8 cellular contexts compared by ENCODE assay signal in the genomic region with DNA sequence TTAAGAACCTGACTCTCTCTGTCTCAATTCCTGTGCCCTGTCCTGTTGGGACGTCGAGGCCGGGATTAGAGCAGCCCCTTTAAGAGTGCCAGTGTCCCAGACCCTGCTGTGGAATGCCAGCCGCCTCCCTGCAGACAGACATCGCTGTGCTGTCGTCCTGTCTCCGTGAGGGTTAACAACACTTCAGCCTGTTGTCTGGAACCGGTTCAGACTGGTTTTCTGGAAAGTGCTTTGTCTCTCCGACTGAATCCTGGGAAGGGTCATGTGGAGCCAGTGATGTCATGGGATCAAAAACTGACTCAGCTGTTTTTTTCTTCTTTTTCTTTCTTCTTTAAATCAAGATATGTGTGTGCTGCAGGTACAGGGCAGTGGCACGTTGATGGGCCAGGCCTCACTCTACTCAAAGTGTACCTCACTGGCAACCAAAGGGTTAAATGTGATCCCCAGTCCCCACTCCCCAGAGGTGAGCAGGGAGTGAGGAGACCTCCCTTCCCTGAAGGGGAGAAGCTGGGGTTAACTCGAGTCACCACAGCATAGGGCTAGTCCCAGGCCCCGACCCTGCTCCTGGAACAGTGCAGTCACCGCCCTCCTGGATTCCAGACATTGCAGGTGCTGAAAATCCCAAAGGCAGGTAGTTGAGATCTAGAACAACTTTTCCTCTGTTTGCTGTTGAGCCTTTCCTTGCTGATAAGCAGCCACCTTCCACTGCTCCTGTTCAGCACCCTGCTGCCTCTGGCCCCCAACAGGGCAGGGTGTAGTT. TPM values are rescaled to one million over a fixed set of nuclear protein-coding genes. Genes with fewer than 3 reads are reported as not detected.
DNase-seq lines count a peak whose midpoint lies in the region; ATAC-seq, FAIRE-seq and TF ChIP-seq lines count a peak whose summit lies in the region.

No MANE protein-coding gene starts in this region.

- H3K36me3 Mint-ChIP-seq in stimulated activated effector memory CD8-positive, alpha-beta T cell treated with anti-CD3 and anti-CD28 coated beads, Interleukin-12 subunit alpha, Interleukin-12 subunit beta, amount 100 ng/mL, for 72 hours, result peaks cover 64% of the 10 kb centered on the region

- H3K4me3 ChIP-seq in mammary epithelial cell (replicated peaks in 1 of 3; ENCODE audit: insufficient read depth in 1 of 3, low read depth in 2 of 3, low read length in 3 of 3), result no peak overlapping the region
- H3K4me3 ChIP-seq in keratinocyte (ENCODE audit: control insufficient read depth in 2 of 3, extremely low read depth in 1 of 3, insufficient read depth in 2 of 3, low read depth in 1 of 3, low read length in 3 of 3), result no peak overlapping the region
- no peak overlapping the region for H3K4me3 ChIP-seq in Peyer's patch

- H3K27ac ChIP-seq in mammary epithelial cell (ENCODE audit: insufficient read depth, low read depth, low read length), result no peak overlapping the region
- peak overlapping the region; percentile 63 for H3K27ac ChIP-seq in keratinocyte (ENCODE audit: control insufficient read depth, insufficient read depth, low read length)
- H3K27ac ChIP-seq in Peyer's patch, result peak overlapping the region in 1 of 4 donors; percentile 73

- H2AFZ ChIP-seq in mammary epithelial cell (ENCODE audit: low read depth, low read length) (no peak overlapping the region), keratinocyte (ENCODE audit: control insufficient read depth, low read length) (no peak overlapping the region)

- peaks cover 13% of the 10 kb centered on the region for H3K9me1 ChIP-seq in keratinocyte (ENCODE audit: control insufficient read depth, extremely low read depth, insufficient read depth, low read length)

- no peak for TF ChIP-seq CTCF in mammary epithelial cell (conservative IDR thresholded peaks at IDR 0.05 in 1 of 2, IDR thresholded peaks at IDR 0.05 in 1 of 2; ENCODE audit: extremely low read depth in 1 of 2, insufficient read depth in 1 of 2, low read depth in 1 of 2, low read length in 2 of 2)
- TF ChIP-seq CTCF in keratinocyte (optimal IDR thresholded peaks at IDR 0.05 in 1 of 3, IDR thresholded peaks at IDR 0.05 in 1 of 3, conservative IDR thresholded peaks at IDR 0.05 in 1 of 3; ENCODE audit: extremely low read depth in 1 of 3, insufficient read depth in 2 of 3, low read length in 3 of 3), result no peak
- TF ChIP-seq CTCF in Peyer's patch (IDR thresholded peaks at IDR 0.05), result no peak

- H3K27ac Mint-ChIP-seq in stimulated activated effector memory CD8-positive, alpha-beta T cell treated with anti-CD3 and anti-CD28 coated beads, Interleukin-12 subunit alpha, Interleukin-12 subunit beta, amount 100 ng/mL, for 72 hours, result peak overlapping the region; percentile 96

- CTCF ChIA-PET in mammary epithelial cell (lab: Charles Lee; ENCODE audit: low non-redundant PET), result no interaction called here

- H3K4me2 ChIP-seq in mammary epithelial cell (ENCODE audit: insufficient read depth, low read depth, low read length), result no peak overlapping the region
- peak overlapping the region; percentile 74 for H3K4me2 ChIP-seq in keratinocyte (ENCODE audit: control insufficient read depth, extremely low read depth, insufficient read depth, low read depth, low read length)

- ATAC-seq in stimulated activated effector memory CD8-positive, alpha-beta T cell treated with anti-CD3 and anti-CD28 coated beads, Interleukin-12 subunit alpha, Interleukin-12 subunit beta, amount 100 ng/mL, for 72 hours, result no peak
- no peak for ATAC-seq in HG02610 (IDR thresholded peaks at IDR 0.05; ENCODE audit: unreplicated experiment)

- FAIRE-seq in keratinocyte (lab: Jason Lieb, UNC), result peak; percentile 63

- H3K9me3 Mint-ChIP-seq in stimulated activated effector memory CD8-positive, alpha-beta T cell treated with anti-CD3 and anti-CD28 coated beads, Interleukin-12 subunit alpha, Interleukin-12 subunit beta, amount 100 ng/mL, for 72 hours, result peaks cover 7% of the 10 kb centered on the region

- in situ Hi-C loops in mammary epithelial cell (cut with MboI; ENCODE audit: low sequenced_read_pairs in 2 of 2), result no loop called here

- no peak overlapping the region for H3K4me3 Mint-ChIP-seq in stimulated activated effector memory CD8-positive, alpha-beta T cell treated with anti-CD3 and anti-CD28 coated beads, Interleukin-12 subunit alpha, Interleukin-12 subunit beta, amount 100 ng/mL, for 72 hours

- H4K20me1 ChIP-seq in mammary epithelial cell (ENCODE audit: insufficient read depth, low read length) (no peaks in the 10 kb centered on the region), keratinocyte (ENCODE audit: control insufficient read depth, extremely low read depth, insufficient read depth, low read length) (peaks cover 16% of the 10 kb centered on the region)

- H3K9ac ChIP-seq in mammary epithelial cell (ENCODE audit: insufficient read depth, low read length) (no peak overlapping the region), keratinocyte (ENCODE audit: control insufficient read depth, extremely low read depth, insufficient read depth, low read length) (peak overlapping the region; percentile 63)

- H3K4me1 Mint-ChIP-seq in stimulated activated effector memory CD8-positive, alpha-beta T cell treated with anti-CD3 and anti-CD28 coated beads, Interleukin-12 subunit alpha, Interleukin-12 subunit beta, amount 100 ng/mL, for 72 hours, result peaks cover 71% of the 10 kb centered on the region

- H3K36me3 ChIP-seq in mammary epithelial cell (ENCODE audit: insufficient read depth, low read length) (peaks cover 14% of the 10 kb centered on the region), keratinocyte (ENCODE audit: control insufficient read depth in 2 of 2, extremely low read depth in 1 of 2, insufficient read depth in 2 of 2, low read length in 2 of 2) (peaks cover 18 to 30% of the 10 kb centered on the region in 2 experiments), Peyer's patch (peaks cover 0 to 42% (median 0%) of the 10 kb centered on the region in 3 donors)

- intact Hi-C loops in mammary epithelial cell (cut with micrococcal nuclease), result loop anchor here (5.0 kb wide), 1 partner anchor 57 kb away; a partner anchor contains a TSS

- peaks cover 52% of the 10 kb centered on the region for H3K4me1 ChIP-seq in mammary epithelial cell (ENCODE audit: insufficient read depth, low read length)
- peaks cover 52% of the 10 kb centered on the region for H3K4me1 ChIP-seq in keratinocyte (ENCODE audit: control insufficient read depth, extremely low read depth, insufficient read depth, low read length)
- peaks cover 12 to 53% (median 35%) of the 10 kb centered on the region in 4 donors for H3K4me1 ChIP-seq in Peyer's patch

- dilution Hi-C loops in mammary epithelial cell (cut with HindIII; ENCODE audit: low sequenced_read_pairs) (no loop called here), keratinocyte (cut with MboI; ENCODE audit: extremely low pct_ligation_motif_present, low sequenced_read_pairs) (no loop called here)

- peak; percentile 39 for DNase-seq in NCI-H2227 (lab: John Stamatoyannopoulos, UW; ENCODE audit: unreplicated experiment)
- no peak for DNase-seq in NCI-H2227 treated with DMSO at 0.1 percent for 48 hours (lab: John Stamatoyannopoulos, UW)
- DNase-seq in mammary epithelial cell, result peak; percentile 37
- DNase-seq in keratinocyte (ENCODE audit: low read depth, low spot score), result no peak
- no peak for DNase-seq in stimulated activated effector memory CD8-positive, alpha-beta T cell treated with anti-CD3 and anti-CD28 coated beads, Interleukin-12 subunit alpha, Interleukin-12 subunit beta, amount 100 ng/mL, for 72 hours (ENCODE audit: low spot score in 2 of 2)
- DNase-seq in stimulated activated CD4-positive, alpha-beta T cell treated with anti-CD3 and anti-CD28 coated beads, Interleukin-4, amount 100 ng/mL, for 1 hour, result no peak
- DNase-seq in Peyer's patch, result no peak

- no TSS peak for BruUV-seq in mammary epithelial cell (replicated peaks; lab: Mats Ljungman, UMichigan)

- TF ChIP-seq POLR2A in Peyer's patch (IDR thresholded peaks at IDR 0.05), result no peak

- H3K27me3 ChIP-seq in mammary epithelial cell (ENCODE audit: insufficient read depth, low read length) (no peaks in the 10 kb centered on the region), keratinocyte (ENCODE audit: control insufficient read depth, extremely low read depth, insufficient read depth, low read length) (no peaks in the 10 kb centered on the region), Peyer's patch (no peaks in the 10 kb centered on the region)

- 40% methylated on average over 12 of the region's 13 CpGs for WGBS in mammary epithelial cell (ENCODE audit: low coverage, missing lambda C conversion rate)

- H3K79me2 ChIP-seq in mammary epithelial cell (ENCODE audit: insufficient read depth, low read length), result peaks cover 92% of the 10 kb centered on the region
- H3K79me2 ChIP-seq in keratinocyte (ENCODE audit: control insufficient read depth, insufficient read depth, low read length), result peaks cover 83% of the 10 kb centered on the region

- H3K9me3 ChIP-seq in mammary epithelial cell (replicated peaks; ENCODE audit: insufficient read depth, low read length) (peaks cover 21% of the 10 kb centered on the region), keratinocyte (ENCODE audit: control insufficient read depth, low read depth, low read length) (peaks cover 2% of the 10 kb centered on the region), Peyer's patch (peaks cover 0 to 5% (median 2%) of the 10 kb centered on the region in 4 donors)

RNA-seq across cellular contexts. Expression of a gene that starts 50.8 kb away (rescaled TPM):
- total RNA-seq in mammary epithelial cell (1 to 10 TPM; 2.7 to 2.8 TPM), Peyer's patch (10 to 100 TPM in 2 of 4 donors, 1 to 10 TPM in 2; 3.0 to 14.0 (median 10.0) TPM)
- polyA plus RNA-seq in mammary epithelial cell (0.88 TPM), keratinocyte (0.47 to 1.0 TPM (median 0.77 TPM) in 3 replicates)
- polyA minus RNA-seq in mammary epithelial cell (not detected), keratinocyte (not detected in 3 replicates)
- not detected for polyA plus RNA-seq in keratinocyte (2011; ENCODE audit: low read depth)
- polyA plus RNA-seq in keratinocyte (2011; cell fraction: cytosol; rRNA removed), result 0.45 and 1.0 TPM in 2 replicates
- 0.70 and 2.1 TPM in 2 replicates for polyA plus RNA-seq in keratinocyte (2011; cell fraction: nucleus; rRNA removed)
- polyA plus RNA-seq in keratinocyte (2012; ENCODE audit: low replicate concordance), result 0.37 and 1.2 TPM in 2 replicates
- not detected for polyA minus RNA-seq in keratinocyte (2011; cell fraction: cytosol; rRNA and poly(A)+ RNA removed)
- 0.63 and 0.78 TPM in 2 replicates for polyA minus RNA-seq in keratinocyte (2011; cell fraction: nucleus; rRNA and poly(A)+ RNA removed)

RNA-seq across cellular contexts. Expression of a gene that starts 51.5 kb away (rescaled TPM):
- total RNA-seq in mammary epithelial cell (100 to 1,000 TPM; 136 to 221 TPM), Peyer's patch (100 to 1,000 TPM in 3 of 4 donors, 10 to 100 TPM in 1; 40.7 to 188 (median 126) TPM)
- polyA plus RNA-seq in mammary epithelial cell (444 TPM), keratinocyte (294 to 475 TPM (median 343 TPM) in 3 replicates)
- polyA minus RNA-seq in mammary epithelial cell (141 TPM), keratinocyte (116 to 149 TPM (median 142 TPM) in 3 replicates)
- polyA plus RNA-seq in keratinocyte (2011; ENCODE audit: low read depth), result 523 TPM
- 167 and 490 TPM in 2 replicates for polyA plus RNA-seq in keratinocyte (2011; cell fraction: cytosol; rRNA removed)
- 169 and 188 TPM in 2 replicates for polyA plus RNA-seq in keratinocyte (2011; cell fraction: nucleus; rRNA removed)
- polyA plus RNA-seq in keratinocyte (2012; ENCODE audit: low replicate concordance), result 285 and 463 TPM in 2 replicates
- 191 TPM for polyA minus RNA-seq in keratinocyte (2011; cell fraction: cytosol; rRNA and poly(A)+ RNA removed)
- 36.9 and 41.3 TPM in 2 replicates for polyA minus RNA-seq in keratinocyte (2011; cell fraction: nucleus; rRNA and poly(A)+ RNA removed)

RNA-seq across cellular contexts. Expression of a gene that starts 59.0 kb away (rescaled TPM):
- total RNA-seq in mammary epithelial cell, result 100 to 1,000 TPM in 1 of 2 donors, 10 to 100 TPM in 1; 67.5 to 109 TPM
- polyA plus RNA-seq in mammary epithelial cell, result 49.6 TPM
- 14.5 TPM for polyA minus RNA-seq in mammary epithelial cell
- polyA plus RNA-seq in keratinocyte, result 14.6 to 81.0 TPM (median 28.4 TPM) in 3 replicates
- 71.6 TPM for polyA plus RNA-seq in keratinocyte (2011; ENCODE audit: low read depth)
- polyA plus RNA-seq in keratinocyte (2011; cell fraction: cytosol; rRNA removed), result 26.1 and 55.1 TPM in 2 replicates
- 33.4 and 37.0 TPM in 2 replicates for polyA plus RNA-seq in keratinocyte (2011; cell fraction: nucleus; rRNA removed)
- 33.8 and 64.9 TPM in 2 replicates for polyA plus RNA-seq in keratinocyte (2012; ENCODE audit: low replicate concordance)
- 10.3 to 40.8 TPM (median 17.9 TPM) in 3 replicates for polyA minus RNA-seq in keratinocyte
- polyA minus RNA-seq in keratinocyte (2011; cell fraction: cytosol; rRNA and poly(A)+ RNA removed), result 76.4 TPM
- 22.9 and 25.1 TPM in 2 replicates for polyA minus RNA-seq in keratinocyte (2011; cell fraction: nucleus; rRNA and poly(A)+ RNA removed)
- 10 to 100 TPM; 67.8 to 99.9 (median 79.8) TPM for total RNA-seq in Peyer's patch

Comparison
In these comparisons a context has a peak if more than half of its experiments do, and no peak if none do; other contexts are left out.
1. DNase-seq: peak in NCI-H2227 (single experiment) and mammary epithelial cell (single experiment); none in NCI-H2227 treated with DMSO at 0.1 percent for 48 hours (single experiment), keratinocyte (single experiment), stimulated activated effector memory CD8-positive, alpha-beta T cell treated with anti-CD3 and anti-CD28 coated beads, Interleukin-12 subunit alpha, Interleukin-12 subunit beta, amount 100 ng/mL, for 72 hours (0 of 2), stimulated activated CD4-positive, alpha-beta T cell treated with anti-CD3 and anti-CD28 coated beads, Interleukin-4, amount 100 ng/mL, for 1 hour (single experiment) and Peyer's patch (0 of 3).